In the genomic region with DNA sequence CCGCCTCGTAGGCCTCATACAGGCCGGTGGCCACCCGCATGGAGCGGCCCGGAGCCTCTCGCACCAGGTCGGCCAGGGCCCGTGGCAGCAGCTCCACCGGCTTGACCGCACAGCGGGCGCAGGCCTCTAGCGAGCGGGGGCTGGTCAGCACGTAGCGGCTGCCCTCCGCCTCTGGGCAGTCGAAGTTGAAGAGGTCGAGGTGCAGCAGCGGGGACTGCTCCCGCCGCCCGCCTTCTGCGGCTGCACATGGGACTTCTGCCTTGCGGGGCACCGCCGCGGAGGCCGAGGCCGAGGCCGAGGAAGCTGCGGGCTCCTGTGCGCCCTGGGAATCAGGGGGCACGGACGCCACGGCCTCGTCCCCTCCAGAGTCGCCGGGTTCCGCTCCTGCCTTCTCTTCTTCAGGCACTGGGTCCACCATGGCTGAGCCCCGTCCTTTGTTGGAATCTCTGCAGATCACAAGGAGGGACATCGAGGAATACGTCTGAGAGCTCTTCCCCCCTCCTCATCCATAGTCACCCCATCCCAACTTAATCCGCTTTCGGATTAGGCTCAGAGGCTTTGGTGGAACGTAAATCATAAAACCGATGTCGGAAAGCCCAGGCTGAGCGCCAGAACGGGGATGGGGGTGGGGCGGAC, we compare ENCODE assay signal across 9 cellular contexts. TPM values are rescaled to one million over a fixed set of nuclear protein-coding genes. Genes with fewer than 3 reads are reported as not detected.
DNase-seq lines count a peak whose midpoint lies in the region; ATAC-seq, FAIRE-seq and TF ChIP-seq lines count a peak whose summit lies in the region.
"Had no signal": no experiment of that assay in that cellular context is flagged by ENCODE, and none has a peak within 500 bp of the region (broad histone marks: within the 10 kb centered on the region; RNA-seq: fewer than 3 reads in every experiment).

No MANE protein-coding gene starts in this region.

- peak in 1 of 8 donors; percentile 37 for ATAC-seq in heart right ventricle
- no peak for ATAC-seq in Right ventricle myocardium inferior
- ATAC-seq in WTC11 = no peak
- ATAC-seq in left lobe of liver = peak; percentile 2

- POLR2A ChIA-PET in WTC11 (lab: Charles Lee) = interaction anchor here (0.7 to 1.8 kb wide), 4 partner anchors 25 to 194 kb away, joined by 3 to 5 read pairs (median 4); partner anchors contain the start of gene SRSF5

- H3K4me3 ChIP-seq in heart right ventricle = peak overlapping the region in 7 of 10 donors; percentile 14 to 61 (median 22)
- peak overlapping the region; percentile 1 to 36 for H3K4me3 ChIP-seq in testis

- H3K4me1 Mint-ChIP-seq in WTC11 = no peaks in the 10 kb centered on the region

- H3K27ac ChIP-seq in heart right ventricle (no peak overlapping the region), testis (no peak overlapping the region)
- H3K27ac ChIP-seq: RWPE1 had no signal

- no peak overlapping the region for H3K27ac Mint-ChIP-seq in WTC11

- H3K4me3 Mint-ChIP-seq in WTC11 = peak overlapping the region; percentile 76

- DNase-seq in heart right ventricle = no peak
- no peak for DNase-seq in Right ventricle myocardium inferior (ENCODE audit: missing footprints)
- no peak for DNase-seq in WTC11 (ENCODE audit: low spot score)
- DNase-seq in left lobe of liver (ENCODE audit: low spot score) = no peak
- DNase-seq in testis = no peak
- DNase-seq in GM12892 (ENCODE audit: insufficient read length) = no peak
- DNase-seq in RCC 7860 (ENCODE audit: low spot score) = no peak
- no peak for DNase-seq in activated gamma-delta T cell treated with Interleukin-2 at 50 U/mL for 16 hours

- H3K9me3 ChIP-seq in heart right ventricle = peaks cover 0 to 2% (median 0%) of the 10 kb centered on the region in 11 donors
- no peaks in the 10 kb centered on the region for H3K9me3 ChIP-seq in testis

- H3K27me3 ChIP-seq in heart right ventricle (peaks cover 33 to 100% (median 95%) of the 10 kb centered on the region in 7 donors), testis (no peaks in the 10 kb centered on the region)

- TF ChIP-seq POLR2A in testis (IDR thresholded peaks at IDR 0.05) (no peak), GM12892 (IDR thresholded peaks at IDR 0.05; ENCODE audit: low read depth, low read length) (no peak)

- H3K4me1 ChIP-seq in heart right ventricle = peaks cover 12 to 38% (median 33%) of the 10 kb centered on the region in 9 donors
- peaks cover 8% of the 10 kb centered on the region for H3K4me1 ChIP-seq in testis

- CTCF ChIA-PET in WTC11 (lab: Charles Lee) = interaction anchor here (0.9 to 5.9 kb wide), 27 partner anchors 10 to 455 kb away, joined by 3 to 130 read pairs (median 5); partner anchors contain the start of gene PLEKHD1

- peaks cover 2% of the 10 kb centered on the region; the same call in 1 of the 2 replicates for H3K36me3 Mint-ChIP-seq in WTC11

- 12 to 18% methylated on average over 50 to 52 of the region's 52 CpGs for WGBS in heart right ventricle, 2 donors
- 0 to 19% methylated on average over 1 to 52 of the region's 52 CpGs for WGBS in testis, 2 donors

- H3K27me3 Mint-ChIP-seq in WTC11 (ENCODE audit: low read depth) = peaks cover 76% of the 10 kb centered on the region

- H3K9me3 Mint-ChIP-seq in WTC11 = no peaks in the 10 kb centered on the region

- TF ChIP-seq CTCF in heart right ventricle (IDR thresholded peaks at IDR 0.05) = no peak
- no peak for TF ChIP-seq CTCF in WTC11 (IDR thresholded peaks at IDR 0.05)
- no peak for TF ChIP-seq CTCF in testis (IDR thresholded peaks at IDR 0.05)

- intact Hi-C loops in heart right ventricle (cut with DNase I) = loop anchor here in 3 of 10 donors (5.0 kb wide), 2 partner anchors 41 to 331 kb away; no protein-coding TSS in a partner anchor
- intact Hi-C loops in Right ventricle myocardium inferior (cut with DNase I) = loop anchor here (5.0 kb wide), 1 partner anchor 36 kb away; no protein-coding TSS in a partner anchor
- intact Hi-C loops in testis (cut with DNase I; ENCODE audit: low total_unique reads) = no loop called here

- H3K36me3 ChIP-seq in heart right ventricle (no peaks in the 10 kb centered on the region), testis (ENCODE audit: low read depth, missing control alignments) (no peaks in the 10 kb centered on the region)

- FAIRE-seq in GM12892 (lab: Jason Lieb, UNC) (no peak), RCC 7860 (lab: Jason Lieb, UNC) (no peak)

TF ChIP-seq in WTC11, 78 proteins besides CTCF, POLR2A, EP300 and RAD21:
- TF ChIP-seq, protein P1, sequence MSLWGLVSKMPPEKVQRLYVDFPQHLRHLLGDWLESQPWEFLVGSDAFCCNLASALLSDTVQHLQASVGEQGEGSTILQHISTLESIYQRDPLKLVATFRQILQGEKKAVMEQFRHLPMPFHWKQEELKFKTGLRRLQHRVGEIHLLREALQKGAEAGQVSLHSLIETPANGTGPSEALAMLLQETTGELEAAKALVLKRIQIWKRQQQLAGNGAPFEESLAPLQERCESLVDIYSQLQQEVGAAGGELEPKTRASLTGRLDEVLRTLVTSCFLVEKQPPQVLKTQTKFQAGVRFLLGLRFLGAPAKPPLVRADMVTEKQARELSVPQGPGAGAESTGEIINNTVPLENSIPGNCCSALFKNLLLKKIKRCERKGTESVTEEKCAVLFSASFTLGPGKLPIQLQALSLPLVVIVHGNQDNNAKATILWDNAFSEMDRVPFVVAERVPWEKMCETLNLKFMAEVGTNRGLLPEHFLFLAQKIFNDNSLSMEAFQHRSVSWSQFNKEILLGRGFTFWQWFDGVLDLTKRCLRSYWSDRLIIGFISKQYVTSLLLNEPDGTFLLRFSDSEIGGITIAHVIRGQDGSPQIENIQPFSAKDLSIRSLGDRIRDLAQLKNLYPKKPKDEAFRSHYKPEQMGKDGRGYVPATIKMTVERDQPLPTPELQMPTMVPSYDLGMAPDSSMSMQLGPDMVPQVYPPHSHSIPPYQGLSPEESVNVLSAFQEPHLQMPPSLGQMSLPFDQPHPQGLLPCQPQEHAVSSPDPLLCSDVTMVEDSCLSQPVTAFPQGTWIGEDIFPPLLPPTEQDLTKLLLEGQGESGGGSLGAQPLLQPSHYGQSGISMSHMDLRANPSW (CRISPR knock-in tag; conservative IDR thresholded peaks at IDR 0.05; ENCODE audit: low read depth) = no peak
- TF ChIP-seq ZNF263 (CRISPR knock-in tag; IDR thresholded peaks at IDR 0.05; ENCODE audit: low read depth) (0 out of 2 replicates have a peak, but pooled peaks have one; percentile 31), ERG (CRISPR knock-in tag; IDR thresholded peaks at IDR 0.05) (no peak), RELA (CRISPR knock-in tag; IDR thresholded peaks at IDR 0.05; ENCODE audit: borderline replicate concordance) (0 out of 2 replicates have a peak, but pooled peaks have one; percentile 24)
TF ChIP-seq in WTC11: peak in this region for 2.

RNA-seq across cellular contexts. Expression of gene CCDC177, which starts 1.3 kb away (rescaled TPM):
- not detected for total RNA-seq in heart right ventricle
- under 1 TPM in 1 of 2 donors, not detected in 1; 0.03 TPM for polyA plus RNA-seq in heart right ventricle
- not detected for total RNA-seq in Right ventricle myocardium inferior
- 1.7 to 2.2 TPM (median 2.1 TPM) in 3 replicates for total RNA-seq in WTC11 (2021)
- 0.08 TPM for total RNA-seq in left lobe of liver
- 1 to 10 TPM; 1.7 to 1.9 TPM for total RNA-seq in testis
- polyA plus RNA-seq in testis (ENCODE audit: insufficient read depth, low read depth, low replicate concordance) = 0.63 TPM
- polyA plus RNA-seq in GM12892 (2012; ENCODE audit: missing spikeins) = not detected

RNA-seq across cellular contexts. Expression of gene SUSD6, which starts 38.1 kb away (rescaled TPM):
- total RNA-seq in heart right ventricle = 10 to 100 TPM; 18.0 to 46.3 (median 25.5) TPM
- polyA plus RNA-seq in heart right ventricle = 1 to 10 TPM; 5.9 to 8.4 TPM
- total RNA-seq in Right ventricle myocardium inferior = 22.4 TPM
- total RNA-seq in WTC11 (2021) = 6.6 to 10.1 TPM (median 8.1 TPM) in 3 replicates
- total RNA-seq in left lobe of liver = 14.8 TPM
- total RNA-seq in testis = 10 to 100 TPM; 38.7 to 39.5 TPM
- 27.7 TPM for polyA plus RNA-seq in testis (ENCODE audit: insufficient read depth, low read depth, low replicate concordance)
- 19.0 TPM for polyA plus RNA-seq in GM12892 (2012; ENCODE audit: missing spikeins)
